In the genomic region with DNA sequence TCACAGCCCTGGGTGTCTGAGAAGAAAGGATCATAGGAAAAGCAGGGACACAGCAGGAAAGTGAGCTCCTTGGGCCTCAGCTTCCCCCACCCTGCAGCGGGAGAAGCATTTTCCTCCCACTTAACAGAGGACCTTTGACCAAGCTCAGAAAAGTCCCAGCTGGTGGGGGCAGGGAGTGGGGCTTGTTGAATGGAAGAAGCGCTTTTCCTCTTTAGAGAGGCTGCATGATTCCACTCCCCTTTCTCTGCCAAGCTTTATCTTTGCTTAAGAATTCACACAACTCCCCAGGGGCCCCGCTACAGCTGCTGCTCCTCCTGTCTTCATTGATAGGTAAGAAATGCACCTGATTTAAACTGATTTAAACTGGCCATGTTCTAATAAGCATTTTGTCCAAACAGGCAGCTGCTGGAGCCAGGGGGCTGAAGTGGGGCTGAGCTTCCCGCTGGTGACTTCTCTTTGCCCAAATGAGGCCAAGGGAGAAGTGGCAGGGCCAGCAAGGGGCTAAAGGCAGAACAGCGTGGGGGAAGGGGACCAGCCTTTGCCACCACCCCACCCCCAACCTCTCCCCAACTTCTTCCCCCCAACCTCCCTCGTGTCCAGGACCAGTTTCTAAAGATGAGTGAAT, we compare ENCODE assay signal across 14 cellular contexts. TPM values are rescaled to one million over a fixed set of nuclear protein-coding genes. Genes with fewer than 3 reads are reported as not detected.
A peak's percentile ranks its signal among the peaks of the same experiment; 100 is the strongest.
DNase-seq lines count a peak whose midpoint lies in the region; ATAC-seq and TF ChIP-seq lines count a peak whose summit lies in the region.
"Had no signal": no experiment of that assay in that cellular context is flagged by ENCODE, and none has a peak within 500 bp of the region (broad histone marks: within the 10 kb centered on the region; RNA-seq: fewer than 3 reads in every experiment).

No MANE protein-coding gene starts in this region.

- H4K20me1 ChIP-seq in neural progenitor cell (ENCODE audit: low read depth) = peaks cover 9% of the 10 kb centered on the region

- H3K9ac ChIP-seq in neural progenitor cell = no peak overlapping the region

- peaks cover 40% of the 10 kb centered on the region for H3F3A ChIP-seq in neural progenitor cell (ENCODE audit: low read depth)

- peaks cover 2% of the 10 kb centered on the region for H3K9me3 Mint-ChIP-seq in neural progenitor cell
- no peaks in the 10 kb centered on the region for H3K9me3 Mint-ChIP-seq in activated T-cell treated with anti-CD3 and anti-CD28 coated beads, Interleukin-2, amount 50 U/mL, for 24 hours
- H3K9me3 Mint-ChIP-seq: activated T-helper 1 cell treated with anti-CD3 and anti-CD28 coated beads, Interleukin-12 subunit alpha, Interleukin-12 subunit beta, Interleukin-2, Interleukin-4 antibody, amounts not matched to agents 30 ng/mL and 10 ng/mL and 1 ng/mL, durations not matched to agents 14 hours and 24 hours and 36 hours had no signal

- peaks cover 13% of the 10 kb centered on the region for H3K79me2 ChIP-seq in neural progenitor cell (ENCODE audit: low read depth)

- H3K27me3 ChIP-seq in neural progenitor cell = peaks cover 49% of the 10 kb centered on the region

- H3K27ac Mint-ChIP-seq in neural progenitor cell = peak overlapping the region; percentile 46
- no peak overlapping the region for H3K27ac Mint-ChIP-seq in activated T-cell treated with anti-CD3 and anti-CD28 coated beads, Interleukin-2, amount 50 U/mL, for 24 hours
- H3K27ac Mint-ChIP-seq: activated T-helper 1 cell treated with anti-CD3 and anti-CD28 coated beads, Interleukin-12 subunit alpha, Interleukin-12 subunit beta, Interleukin-2, Interleukin-4 antibody, amounts not matched to agents 30 ng/mL and 10 ng/mL and 1 ng/mL, durations not matched to agents 14 hours and 24 hours and 36 hours had no signal

- peak; percentile 39 for DNase-seq in ELF-1 (ENCODE audit: low read depth, low spot score)
- peak; percentile 77 for DNase-seq in NCI-H82 (lab: John Stamatoyannopoulos, UW)
- DNase-seq in fibroblast of peridontal ligament (ENCODE audit: extremely low read depth) = peak; percentile 10
- peak; percentile 83 for DNase-seq in neural progenitor cell (ENCODE audit: low spot score)
- DNase-seq in activated T-cell treated with anti-CD3 and anti-CD28 coated beads, Interleukin-2, amount 50 U/mL, for 24 hours = no peak
- DNase-seq in germinal center (ENCODE audit: low spot score) = no peak
- DNase-seq: central memory CD4-positive, alpha-beta T cell had no signal

- no peak for TF ChIP-seq CTCF in neural progenitor cell (IDR thresholded peaks at IDR 0.05)

- no peaks in the 10 kb centered on the region for H3K36me3 Mint-ChIP-seq in neural progenitor cell
- H3K36me3 Mint-ChIP-seq in activated T-cell treated with anti-CD3 and anti-CD28 coated beads, Interleukin-2, amount 50 U/mL, for 24 hours (ENCODE audit: low read depth) = no peaks in the 10 kb centered on the region

- ATAC-seq in GM21423 (IDR thresholded peaks at IDR 0.05; ENCODE audit: unreplicated experiment) (no peak), GM18873 (IDR thresholded peaks at IDR 0.05; ENCODE audit: low FRiP score, unreplicated experiment) (no peak)
- ATAC-seq: activated CD4-positive, CD25-positive, alpha-beta regulatory T cell treated with anti-CD3 and anti-CD28 coated beads, Interleukin-2, amount 50 U/mL, for 24 hours had no signal

- peak overlapping the region; percentile 71 for H3K4me3 Mint-ChIP-seq in neural progenitor cell
- H3K4me3 Mint-ChIP-seq in activated T-cell treated with anti-CD3 and anti-CD28 coated beads, Interleukin-2, amount 50 U/mL, for 24 hours = no peak overlapping the region
- H3K4me3 Mint-ChIP-seq: activated T-helper 1 cell treated with anti-CD3 and anti-CD28 coated beads, Interleukin-12 subunit alpha, Interleukin-12 subunit beta, Interleukin-2, Interleukin-4 antibody, amounts not matched to agents 30 ng/mL and 10 ng/mL and 1 ng/mL, durations not matched to agents 14 hours and 24 hours and 36 hours had no signal

- H3K27ac ChIP-seq in neural progenitor cell = peak overlapping the region; percentile 80
- H3K27ac ChIP-seq: SJSA1, tibial artery had no signal

- H3K27me3 Mint-ChIP-seq in neural progenitor cell (ENCODE audit: insufficient read depth, low read depth) = peaks cover 37% of the 10 kb centered on the region
- peaks cover 73% of the 10 kb centered on the region for H3K27me3 Mint-ChIP-seq in activated T-cell treated with anti-CD3 and anti-CD28 coated beads, Interleukin-2, amount 50 U/mL, for 24 hours

- H3K9me3 ChIP-seq in neural progenitor cell (ENCODE audit: low read depth) = no peaks in the 10 kb centered on the region
- H3K9me3 ChIP-seq: SJSA1, tibial artery had no signal

- peaks cover 73% of the 10 kb centered on the region for H3K4me1 ChIP-seq in neural progenitor cell

- peaks cover 57% of the 10 kb centered on the region for H3K4me1 Mint-ChIP-seq in neural progenitor cell
- peaks cover 13% of the 10 kb centered on the region for H3K4me1 Mint-ChIP-seq in activated T-cell treated with anti-CD3 and anti-CD28 coated beads, Interleukin-2, amount 50 U/mL, for 24 hours (ENCODE audit: low read depth)

- H3K36me3 ChIP-seq in neural progenitor cell = no peaks in the 10 kb centered on the region
- H3K36me3 ChIP-seq: SJSA1, tibial artery had no signal

- H3K4me3 ChIP-seq in neural progenitor cell = peak overlapping the region; percentile 71
- H3K4me3 ChIP-seq: SJSA1, tibial artery had no signal

- H3K4me2 ChIP-seq in neural progenitor cell = peak overlapping the region; percentile 81

- H2AFZ ChIP-seq in neural progenitor cell (replicated peaks) = no peak overlapping the region

RNA-seq across cellular contexts. Expression of a gene that starts 1.7 kb away (rescaled TPM):
- total RNA-seq in neural progenitor cell (ENCODE audit: low replicate concordance) = 17.3 and 23.7 TPM in 2 replicates
- total RNA-seq: H4 had no signal

Comparison
In these comparisons a context has a peak if more than half of its experiments do, and no peak if none do; other contexts are left out.
1. DNase-seq: peak in ELF-1 (single experiment), NCI-H82 (single experiment), fibroblast of peridontal ligament (single experiment) and neural progenitor cell (single experiment); none in activated T-cell treated with anti-CD3 and anti-CD28 coated beads, Interleukin-2, amount 50 U/mL, for 24 hours (single experiment) and germinal center (single experiment).